In genomic region chr2:85952196-85952734, GRCh38 we compare ENCODE assay signal across 1 cellular context.
TF ChIP-seq lines count a peak whose summit lies in the region.

No MANE protein-coding gene starts in this region.

TF ChIP-seq in K562, 482 proteins besides CTCF, POLR2A, EP300 and RAD21 (continued from another document and continues in another):
- TF ChIP-seq UBTF (IDR thresholded peaks at IDR 0.05; ENCODE audit: borderline replicate concordance in 1 of 2, low read depth in 2 of 2, low read length in 2 of 2) (peak; percentile 43 to 74; a peak in 1 of 4 replicates), ZNF253 (CRISPR knock-in tag; conservative IDR thresholded peaks at IDR 0.05) (no peak), RCOR1 (IDR thresholded peaks at IDR 0.05; ENCODE audit: borderline replicate concordance in 1 of 2, low read depth in 2 of 2, low read length in 2 of 2) (peak in 1 of 2 experiments; percentile 63; a peak in 1 of 4 replicates), POLR3G (IDR thresholded peaks at IDR 0.05; ENCODE audit: extremely low read depth, insufficient read length, insufficient replicate concordance) (no peak), PRDM10 (IDR thresholded peaks at IDR 0.05; ENCODE audit: partially characterized antibody) (no peak), KLF1 (tag; IDR thresholded peaks at IDR 0.05) (no peak), ZNF146 (CRISPR knock-in tag; IDR thresholded peaks at IDR 0.05; ENCODE audit: unreplicated experiment) (no peak), HSF4 (CRISPR knock-in tag; IDR thresholded peaks at IDR 0.05; ENCODE audit: borderline replicate concordance) (no peak), PHB (CRISPR knock-in tag; IDR thresholded peaks at IDR 0.05) (no peak), ETV6 (IDR thresholded peaks at IDR 0.05; ENCODE audit: borderline replicate concordance in 1 of 2, low read depth in 2 of 2, low read length in 1 of 2) (no peak), ETV6 (CRISPR knock-in tag; IDR thresholded peaks at IDR 0.05; ENCODE audit: borderline replicate concordance) (no peak), ZNF407 (IDR thresholded peaks at IDR 0.05; ENCODE audit: low read depth) (no peak), GATAD2A (IDR thresholded peaks at IDR 0.05) (no peak), BHLHE40 (IDR thresholded peaks at IDR 0.05; ENCODE audit: low read length) (no peak), CXXC5 (CRISPR knock-in tag; IDR thresholded peaks at IDR 0.05) (peak; percentile 44; the same call in 1 of the 2 replicates), FUS (optimal IDR thresholded peaks at IDR 0.05; ENCODE audit: low read depth, low read length) (no peak), TSHZ1 (CRISPR knock-in tag; IDR thresholded peaks at IDR 0.05) (no peak), ATF6 (CRISPR knock-in tag; IDR thresholded peaks at IDR 0.05) (0 out of 2 replicates have a peak, but pooled peaks have one; percentile 12), L3MBTL2 (IDR thresholded peaks at IDR 0.05) (peak; percentile 66), PHF21A (IDR thresholded peaks at IDR 0.05; ENCODE audit: borderline replicate concordance, low read depth) (no peak), SNAPC5 (CRISPR knock-in tag; IDR thresholded peaks at IDR 0.05) (no peak), SMAD1 (IDR thresholded peaks at IDR 0.05; ENCODE audit: low read depth, low read length, partially characterized antibody) (no peak), ZNF408 (CRISPR knock-in tag; IDR thresholded peaks at IDR 0.05; ENCODE audit: low read depth) (no peak), TEAD4 (IDR thresholded peaks at IDR 0.05; ENCODE audit: low read length) (peak; percentile 70; the same call in 1 of the 2 replicates), TEAD4 (CRISPR knock-in tag; IDR thresholded peaks at IDR 0.05; ENCODE audit: borderline replicate concordance) (no peak), SNIP1 (IDR thresholded peaks at IDR 0.05; ENCODE audit: low read depth) (no peak), ZEB2 (IDR thresholded peaks at IDR 0.05) (peak; percentile 91), TBP (optimal IDR thresholded peaks at IDR 0.05; ENCODE audit: low read depth, low read length) (peak; percentile 37), NFIC (IDR thresholded peaks at IDR 0.05) (no peak), ETV5 (CRISPR knock-in tag; IDR thresholded peaks at IDR 0.05; ENCODE audit: low read depth) (no peak), MAZ (CRISPR knock-in tag; conservative IDR thresholded peaks at IDR 0.05 in 1 of 2, IDR thresholded peaks at IDR 0.05 in 1 of 2) (0 out of 4 replicates have a peak, but pooled peaks of 1 of the 2 experiments have one; percentile 23), ZNF143 (CRISPR knock-in tag; IDR thresholded peaks at IDR 0.05) (no peak), FOXK2 (conservative IDR thresholded peaks at IDR 0.05 in 1 of 2, IDR thresholded peaks at IDR 0.05 in 1 of 2; ENCODE audit: low read depth in 2 of 2) (peak in 1 of 2 experiments; percentile 14; a peak in 1 of 4 replicates), HIVEP1 (CRISPR knock-in tag; IDR thresholded peaks at IDR 0.05) (no peak), CTCFL (IDR thresholded peaks at IDR 0.05; ENCODE audit: borderline replicate concordance, insufficient read depth, low read depth, low read length, poor library complexity, severe bottlenecking) (no peak), ZNF134 (CRISPR knock-in tag; conservative IDR thresholded peaks at IDR 0.05) (no peak; the same call in 1 of the 2 replicates), TCF3 (CRISPR knock-in tag; IDR thresholded peaks at IDR 0.05) (peak; percentile 53)
